Comparison of ENCODE assay signal across 9 cellular contexts in the genomic region with DNA sequence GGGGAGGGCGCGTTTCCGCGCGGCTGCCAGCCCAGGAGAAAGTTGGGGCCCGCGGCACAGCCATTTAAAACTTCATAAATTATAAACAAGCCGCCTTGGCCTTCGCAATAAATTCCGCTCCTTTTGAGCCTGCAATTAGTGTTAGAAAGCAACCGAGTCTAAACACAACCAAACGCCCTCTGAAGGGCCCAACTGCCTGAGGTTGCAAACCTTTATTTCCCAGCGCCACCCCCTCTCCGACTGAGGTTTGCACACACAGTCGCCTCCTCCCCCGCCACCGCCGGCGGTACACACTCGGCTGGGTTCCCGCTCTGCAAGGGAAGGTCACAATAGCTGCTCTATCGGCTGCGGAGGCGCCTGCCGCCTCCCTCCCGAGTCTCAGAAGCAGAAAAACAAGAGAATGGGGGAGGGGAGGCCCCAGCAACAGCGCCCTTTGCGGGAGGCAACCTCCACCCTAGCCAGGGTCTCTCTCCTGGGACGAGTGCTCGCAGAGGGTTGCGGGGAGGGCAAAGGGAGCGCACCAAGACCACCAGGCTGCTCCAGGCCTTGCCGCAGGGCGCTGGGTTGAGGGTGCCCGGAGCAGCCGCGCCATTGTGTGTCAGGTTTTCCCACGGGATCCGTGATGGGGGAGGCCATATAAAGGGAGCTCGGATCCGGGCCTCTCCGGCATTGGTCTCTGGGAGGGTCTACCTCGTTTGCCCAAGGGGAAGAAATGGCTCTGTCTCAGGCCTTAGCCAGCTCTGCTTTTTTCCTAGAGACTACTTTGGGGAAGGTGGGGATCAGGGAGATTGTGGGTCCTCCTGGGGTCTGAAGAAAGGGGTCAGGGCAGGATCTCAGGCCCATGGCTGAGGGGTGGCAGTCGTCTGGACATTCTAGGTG. TPM values are rescaled to one million over a fixed set of nuclear protein-coding genes. Genes with fewer than 3 reads are reported as not detected.
A peak's percentile ranks its signal among the peaks of the same experiment; 100 is the strongest.
DNase-seq lines count a peak whose midpoint lies in the region; ATAC-seq and TF ChIP-seq lines count a peak whose summit lies in the region.
"Had no signal": no experiment of that assay in that cellular context is flagged by ENCODE, and none has a peak within 500 bp of the region (broad histone marks: within the 10 kb centered on the region; RNA-seq: fewer than 3 reads in every experiment).

No MANE protein-coding gene starts in this region.

- peak; percentile 34 for DNase-seq in activated CD4-positive, alpha-beta memory T cell treated with anti-CD3 and anti-CD28 coated beads for 36 hours
- no peak for DNase-seq in activated CD4-positive, alpha-beta memory T cell treated with anti-CD3 and anti-CD28 coated beads, Interleukin-2, amount 10 ng/mL, durations not matched to agents 7 days and 5 days
- no peak for DNase-seq in kidney epithelial cell (ENCODE audit: low read depth)
- DNase-seq in substantia nigra (lab: John Stamatoyannopoulos, UW), result peak in 48 of 49 donors; percentile 20 to 82 (median 68)
- DNase-seq in HPDE6-E6E7 (ENCODE audit: extremely low spot score), result no peak
- no peak for DNase-seq in occipital lobe (lab: John Stamatoyannopoulos, UW)
- DNase-seq: erythroblast had no signal

- TF ChIP-seq CTCF in kidney epithelial cell (IDR thresholded peaks at IDR 0.05; ENCODE audit: insufficient read depth, low read length, poor library complexity, severe bottlenecking), result no peak

- H3K27ac ChIP-seq in substantia nigra (ENCODE audit: low read depth, low read length, poor library complexity, severe bottlenecking), result peak overlapping the region; percentile 94

- no peaks in the 10 kb centered on the region for H3K9me3 Mint-ChIP-seq in activated CD4-positive, alpha-beta memory T cell treated with anti-CD3 and anti-CD28 coated beads for 36 hours
- H3K9me3 Mint-ChIP-seq in activated CD4-positive, alpha-beta memory T cell treated with anti-CD3 and anti-CD28 coated beads, Interleukin-2, amount 10 ng/mL, durations not matched to agents 7 days and 5 days, result no peaks in the 10 kb centered on the region
- no peaks in the 10 kb centered on the region for H3K9me3 Mint-ChIP-seq in activated naive CD8-positive, alpha-beta T cell (ENCODE audit: low read depth)

- H3K4me3 ChIP-seq in kidney epithelial cell (ENCODE audit: low read depth, low read length), result peak overlapping the region; percentile 27

- no peaks in the 10 kb centered on the region for H3K36me3 ChIP-seq in kidney epithelial cell (ENCODE audit: control insufficient read depth, insufficient read depth, low read length)

- POLR2A ChIA-PET in activated CD4-positive, alpha-beta memory T cell treated with anti-CD3 and anti-CD28 coated beads for 36 hours (lab: Charles Lee), result no interaction called here
- POLR2A ChIA-PET in activated CD4-positive, alpha-beta memory T cell treated with anti-CD3 and anti-CD28 coated beads, Interleukin-2, amount 10 ng/mL, durations not matched to agents 7 days and 5 days (lab: Charles Lee), result no interaction called here

- H3K27ac Mint-ChIP-seq in activated CD4-positive, alpha-beta memory T cell treated with anti-CD3 and anti-CD28 coated beads for 36 hours, result no peak overlapping the region
- H3K27ac Mint-ChIP-seq in activated CD4-positive, alpha-beta memory T cell treated with anti-CD3 and anti-CD28 coated beads, Interleukin-2, amount 10 ng/mL, durations not matched to agents 7 days and 5 days, result no peak overlapping the region
- no peak overlapping the region for H3K27ac Mint-ChIP-seq in activated naive CD8-positive, alpha-beta T cell

- intact Hi-C loops in activated CD4-positive, alpha-beta memory T cell treated with anti-CD3 and anti-CD28 coated beads for 36 hours (cut with micrococcal nuclease), result loop anchor here (5.0 kb wide), 1 partner anchor 48 kb away; the partner anchor contains the start of gene HOXD8

- H3K36me3 Mint-ChIP-seq in activated CD4-positive, alpha-beta memory T cell treated with anti-CD3 and anti-CD28 coated beads for 36 hours, result peaks cover 7% of the 10 kb centered on the region
- peaks cover 3% of the 10 kb centered on the region for H3K36me3 Mint-ChIP-seq in activated CD4-positive, alpha-beta memory T cell treated with anti-CD3 and anti-CD28 coated beads, Interleukin-2, amount 10 ng/mL, durations not matched to agents 7 days and 5 days (ENCODE audit: low read depth)
- H3K36me3 Mint-ChIP-seq in activated naive CD8-positive, alpha-beta T cell, result no peaks in the 10 kb centered on the region

- H3K4me1 Mint-ChIP-seq in activated CD4-positive, alpha-beta memory T cell treated with anti-CD3 and anti-CD28 coated beads for 36 hours (ENCODE audit: low read depth), result peaks cover 23% of the 10 kb centered on the region
- H3K4me1 Mint-ChIP-seq in activated CD4-positive, alpha-beta memory T cell treated with anti-CD3 and anti-CD28 coated beads, Interleukin-2, amount 10 ng/mL, durations not matched to agents 7 days and 5 days, result peaks cover 5% of the 10 kb centered on the region
- peaks cover 27% of the 10 kb centered on the region for H3K4me1 Mint-ChIP-seq in activated naive CD8-positive, alpha-beta T cell (ENCODE audit: low read depth)

- ATAC-seq in GM19455 (IDR thresholded peaks at IDR 0.05; ENCODE audit: unreplicated experiment), result no peak

- H3K27me3 Mint-ChIP-seq in activated CD4-positive, alpha-beta memory T cell treated with anti-CD3 and anti-CD28 coated beads for 36 hours, result peaks cover 79% of the 10 kb centered on the region
- H3K27me3 Mint-ChIP-seq in activated CD4-positive, alpha-beta memory T cell treated with anti-CD3 and anti-CD28 coated beads, Interleukin-2, amount 10 ng/mL, durations not matched to agents 7 days and 5 days, result peaks cover 87% of the 10 kb centered on the region
- H3K27me3 Mint-ChIP-seq in activated naive CD8-positive, alpha-beta T cell, result peaks cover 58% of the 10 kb centered on the region

- CTCF ChIA-PET in activated CD4-positive, alpha-beta memory T cell treated with anti-CD3 and anti-CD28 coated beads for 36 hours (lab: Charles Lee), result interaction anchor here (0.9 to 2.0 kb wide), 3 partner anchors 48 to 480 kb away, joined by 3 to 8 read pairs (median 4); no protein-coding TSS in a partner anchor
- CTCF ChIA-PET in activated CD4-positive, alpha-beta memory T cell treated with anti-CD3 and anti-CD28 coated beads, Interleukin-2, amount 10 ng/mL, durations not matched to agents 7 days and 5 days (lab: Charles Lee), result no interaction called here

- H3K27me3 ChIP-seq in kidney epithelial cell (ENCODE audit: control insufficient read depth, insufficient read depth, low read length), result no peaks in the 10 kb centered on the region

- no peak overlapping the region for H3K4me3 Mint-ChIP-seq in activated CD4-positive, alpha-beta memory T cell treated with anti-CD3 and anti-CD28 coated beads for 36 hours
- H3K4me3 Mint-ChIP-seq in activated CD4-positive, alpha-beta memory T cell treated with anti-CD3 and anti-CD28 coated beads, Interleukin-2, amount 10 ng/mL, durations not matched to agents 7 days and 5 days, result no peak overlapping the region
- H3K4me3 Mint-ChIP-seq in activated naive CD8-positive, alpha-beta T cell, result peak overlapping the region; percentile 52

RNA-seq across cellular contexts. Expression of gene HOXD1, which starts 13.4 kb away (rescaled TPM):
- total RNA-seq in activated CD4-positive, alpha-beta memory T cell treated with anti-CD3 and anti-CD28 coated beads for 36 hours, result not detected
- total RNA-seq in activated CD4-positive, alpha-beta memory T cell treated with anti-CD3 and anti-CD28 coated beads, Interleukin-2, amount 10 ng/mL, durations not matched to agents 7 days and 5 days, result not detected
- total RNA-seq in kidney epithelial cell (9.8 and 11.1 TPM in 2 replicates), occipital lobe (not detected)

RNA-seq across cellular contexts. Expression of gene HOXD3, which starts 18.0 kb away (rescaled TPM):
- total RNA-seq in activated CD4-positive, alpha-beta memory T cell treated with anti-CD3 and anti-CD28 coated beads for 36 hours, result not detected
- total RNA-seq in activated CD4-positive, alpha-beta memory T cell treated with anti-CD3 and anti-CD28 coated beads, Interleukin-2, amount 10 ng/mL, durations not matched to agents 7 days and 5 days, result not detected
- 5.4 and 9.2 TPM in 2 replicates for total RNA-seq in kidney epithelial cell
- total RNA-seq in occipital lobe, result not detected

RNA-seq across cellular contexts. Expression of gene HOXD4, which starts 23.7 kb away (rescaled TPM):
- total RNA-seq in activated CD4-positive, alpha-beta memory T cell treated with anti-CD3 and anti-CD28 coated beads for 36 hours, result not detected
- total RNA-seq in activated CD4-positive, alpha-beta memory T cell treated with anti-CD3 and anti-CD28 coated beads, Interleukin-2, amount 10 ng/mL, durations not matched to agents 7 days and 5 days, result not detected
- total RNA-seq in kidney epithelial cell, result 5.4 and 13.8 TPM in 2 replicates
- total RNA-seq in occipital lobe, result not detected

RNA-seq across cellular contexts. Expression of gene HOXD8, which starts 45.6 kb away (rescaled TPM):
- not detected for total RNA-seq in activated CD4-positive, alpha-beta memory T cell treated with anti-CD3 and anti-CD28 coated beads for 36 hours
- total RNA-seq in activated CD4-positive, alpha-beta memory T cell treated with anti-CD3 and anti-CD28 coated beads, Interleukin-2, amount 10 ng/mL, durations not matched to agents 7 days and 5 days, result not detected
- total RNA-seq in kidney epithelial cell, result 18.1 and 22.5 TPM in 2 replicates
- not detected for total RNA-seq in occipital lobe

RNA-seq across cellular contexts. Expression of gene HOXD9, which starts 52.6 kb away (rescaled TPM):
- not detected for total RNA-seq in activated CD4-positive, alpha-beta memory T cell treated with anti-CD3 and anti-CD28 coated beads for 36 hours
- total RNA-seq in activated CD4-positive, alpha-beta memory T cell treated with anti-CD3 and anti-CD28 coated beads, Interleukin-2, amount 10 ng/mL, durations not matched to agents 7 days and 5 days, result not detected
- total RNA-seq in kidney epithelial cell (11.6 and 12.2 TPM in 2 replicates), occipital lobe (not detected)

Comparison
In these comparisons a context has a peak if more than half of its experiments do, and no peak if none do; other contexts are left out.
1. DNase-seq: peak in activated CD4-positive, alpha-beta memory T cell treated with anti-CD3 and anti-CD28 coated beads for 36 hours (single experiment) and substantia nigra (48 of 49); none in activated CD4-positive, alpha-beta memory T cell treated with anti-CD3 and anti-CD28 coated beads, Interleukin-2, amount 10 ng/mL, durations not matched to agents 7 days and 5 days (single experiment), kidney epithelial cell (single experiment), HPDE6-E6E7 (single experiment) and occipital lobe (single experiment).
2. RNA of gene HOXD1, which starts 13.4 kb away (total RNA-seq): 9.8 to 11.1 TPM in kidney epithelial cell; not detected in activated CD4-positive, alpha-beta memory T cell treated with anti-CD3 and anti-CD28 coated beads for 36 hours, not detected in activated CD4-positive, alpha-beta memory T cell treated with anti-CD3 and anti-CD28 coated beads, Interleukin-2, amount 10 ng/mL, durations not matched to agents 7 days and 5 days and not detected in occipital lobe (single experiment); every median in the first group is over 10 times any median in the second.